Comparison of ENCODE assay signal across 1 cellular context in the genomic region with DNA sequence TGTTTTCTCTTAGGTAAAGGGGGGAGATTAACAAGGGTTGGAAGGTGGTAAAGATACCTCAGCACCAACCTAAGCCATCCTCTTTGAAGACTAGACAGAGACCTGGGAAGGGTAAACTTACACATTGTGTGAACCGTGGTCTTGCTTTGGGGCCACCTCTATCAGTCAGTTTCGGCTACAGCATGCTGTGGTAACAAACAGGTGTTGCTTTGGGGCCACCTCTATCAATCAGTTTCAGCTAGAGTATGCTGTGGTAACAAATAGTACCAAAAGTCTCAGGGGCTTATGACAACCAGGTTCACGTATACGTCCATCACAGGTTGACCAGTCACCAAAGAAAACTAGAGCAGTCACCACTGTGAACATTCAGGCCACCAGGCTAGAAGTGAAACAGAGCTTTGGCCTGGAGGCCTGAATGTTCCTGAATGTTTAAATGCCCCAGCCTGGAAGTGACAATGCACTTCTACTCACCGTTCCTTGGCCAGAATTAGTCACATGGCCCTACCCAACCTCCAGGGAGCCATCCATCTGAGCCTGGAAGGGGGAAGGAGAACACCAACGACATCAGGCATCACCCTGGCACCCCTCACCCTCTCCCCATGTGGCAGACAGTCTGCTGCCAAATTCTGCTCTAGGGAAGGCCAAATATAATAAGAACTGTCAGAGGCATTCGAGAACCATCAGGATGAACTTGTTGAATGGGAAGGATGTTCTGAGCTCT.
TF ChIP-seq lines count a peak whose summit lies in the region.

No MANE protein-coding gene starts in this region.

TF ChIP-seq in K562, 482 proteins besides CTCF, POLR2A, EP300 and RAD21 (continued from another document):
- TF ChIP-seq, protein P1, sequence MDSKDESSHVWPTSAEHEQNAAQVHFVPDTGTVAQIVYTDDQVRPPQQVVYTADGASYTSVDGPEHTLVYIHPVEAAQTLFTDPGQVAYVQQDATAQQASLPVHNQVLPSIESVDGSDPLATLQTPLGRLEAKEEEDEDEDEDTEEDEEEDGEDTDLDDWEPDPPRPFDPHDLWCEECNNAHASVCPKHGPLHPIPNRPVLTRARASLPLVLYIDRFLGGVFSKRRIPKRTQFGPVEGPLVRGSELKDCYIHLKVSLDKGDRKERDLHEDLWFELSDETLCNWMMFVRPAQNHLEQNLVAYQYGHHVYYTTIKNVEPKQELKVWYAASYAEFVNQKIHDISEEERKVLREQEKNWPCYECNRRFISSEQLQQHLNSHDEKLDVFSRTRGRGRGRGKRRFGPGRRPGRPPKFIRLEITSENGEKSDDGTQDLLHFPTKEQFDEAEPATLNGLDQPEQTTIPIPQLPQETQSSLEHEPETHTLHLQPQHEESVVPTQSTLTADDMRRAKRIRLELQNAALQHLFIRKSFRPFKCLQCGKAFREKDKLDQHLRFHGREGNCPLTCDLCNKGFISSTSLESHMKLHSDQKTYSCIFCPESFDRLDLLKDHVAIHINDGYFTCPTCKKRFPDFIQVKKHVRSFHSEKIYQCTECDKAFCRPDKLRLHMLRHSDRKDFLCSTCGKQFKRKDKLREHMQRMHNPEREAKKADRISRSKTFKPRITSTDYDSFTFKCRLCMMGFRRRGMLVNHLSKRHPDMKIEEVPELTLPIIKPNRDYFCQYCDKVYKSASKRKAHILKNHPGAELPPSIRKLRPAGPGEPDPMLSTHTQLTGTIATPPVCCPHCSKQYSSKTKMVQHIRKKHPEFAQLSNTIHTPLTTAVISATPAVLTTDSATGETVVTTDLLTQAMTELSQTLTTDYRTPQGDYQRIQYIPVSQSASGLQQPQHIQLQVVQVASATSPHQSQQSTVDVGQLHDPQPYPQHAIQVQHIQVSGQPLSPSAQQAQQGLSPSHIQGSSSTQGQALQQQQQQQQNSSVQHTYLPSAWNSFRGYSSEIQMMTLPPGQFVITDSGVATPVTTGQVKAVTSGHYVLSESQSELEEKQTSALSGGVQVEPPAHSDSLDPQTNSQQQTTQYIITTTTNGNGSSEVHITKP (IDR thresholded peaks at IDR 0.05; ENCODE audit: partially characterized antibody) = peak; percentile 57
- TF ChIP-seq SAFB (IDR thresholded peaks at IDR 0.05; ENCODE audit: borderline replicate concordance, low read depth, low read length) = no peak
- no peak for TF ChIP-seq ZNF668 (CRISPR knock-in tag; IDR thresholded peaks at IDR 0.05)
- TF ChIP-seq, protein P2, sequence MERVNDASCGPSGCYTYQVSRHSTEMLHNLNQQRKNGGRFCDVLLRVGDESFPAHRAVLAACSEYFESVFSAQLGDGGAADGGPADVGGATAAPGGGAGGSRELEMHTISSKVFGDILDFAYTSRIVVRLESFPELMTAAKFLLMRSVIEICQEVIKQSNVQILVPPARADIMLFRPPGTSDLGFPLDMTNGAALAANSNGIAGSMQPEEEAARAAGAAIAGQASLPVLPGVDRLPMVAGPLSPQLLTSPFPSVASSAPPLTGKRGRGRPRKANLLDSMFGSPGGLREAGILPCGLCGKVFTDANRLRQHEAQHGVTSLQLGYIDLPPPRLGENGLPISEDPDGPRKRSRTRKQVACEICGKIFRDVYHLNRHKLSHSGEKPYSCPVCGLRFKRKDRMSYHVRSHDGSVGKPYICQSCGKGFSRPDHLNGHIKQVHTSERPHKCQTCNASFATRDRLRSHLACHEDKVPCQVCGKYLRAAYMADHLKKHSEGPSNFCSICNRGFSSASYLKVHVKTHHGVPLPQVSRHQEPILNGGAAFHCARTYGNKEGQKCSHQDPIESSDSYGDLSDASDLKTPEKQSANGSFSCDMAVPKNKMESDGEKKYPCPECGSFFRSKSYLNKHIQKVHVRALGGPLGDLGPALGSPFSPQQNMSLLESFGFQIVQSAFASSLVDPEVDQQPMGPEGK (CRISPR knock-in tag; IDR thresholded peaks at IDR 0.05; ENCODE audit: borderline replicate concordance) = no peak
- TF ChIP-seq, protein P3, sequence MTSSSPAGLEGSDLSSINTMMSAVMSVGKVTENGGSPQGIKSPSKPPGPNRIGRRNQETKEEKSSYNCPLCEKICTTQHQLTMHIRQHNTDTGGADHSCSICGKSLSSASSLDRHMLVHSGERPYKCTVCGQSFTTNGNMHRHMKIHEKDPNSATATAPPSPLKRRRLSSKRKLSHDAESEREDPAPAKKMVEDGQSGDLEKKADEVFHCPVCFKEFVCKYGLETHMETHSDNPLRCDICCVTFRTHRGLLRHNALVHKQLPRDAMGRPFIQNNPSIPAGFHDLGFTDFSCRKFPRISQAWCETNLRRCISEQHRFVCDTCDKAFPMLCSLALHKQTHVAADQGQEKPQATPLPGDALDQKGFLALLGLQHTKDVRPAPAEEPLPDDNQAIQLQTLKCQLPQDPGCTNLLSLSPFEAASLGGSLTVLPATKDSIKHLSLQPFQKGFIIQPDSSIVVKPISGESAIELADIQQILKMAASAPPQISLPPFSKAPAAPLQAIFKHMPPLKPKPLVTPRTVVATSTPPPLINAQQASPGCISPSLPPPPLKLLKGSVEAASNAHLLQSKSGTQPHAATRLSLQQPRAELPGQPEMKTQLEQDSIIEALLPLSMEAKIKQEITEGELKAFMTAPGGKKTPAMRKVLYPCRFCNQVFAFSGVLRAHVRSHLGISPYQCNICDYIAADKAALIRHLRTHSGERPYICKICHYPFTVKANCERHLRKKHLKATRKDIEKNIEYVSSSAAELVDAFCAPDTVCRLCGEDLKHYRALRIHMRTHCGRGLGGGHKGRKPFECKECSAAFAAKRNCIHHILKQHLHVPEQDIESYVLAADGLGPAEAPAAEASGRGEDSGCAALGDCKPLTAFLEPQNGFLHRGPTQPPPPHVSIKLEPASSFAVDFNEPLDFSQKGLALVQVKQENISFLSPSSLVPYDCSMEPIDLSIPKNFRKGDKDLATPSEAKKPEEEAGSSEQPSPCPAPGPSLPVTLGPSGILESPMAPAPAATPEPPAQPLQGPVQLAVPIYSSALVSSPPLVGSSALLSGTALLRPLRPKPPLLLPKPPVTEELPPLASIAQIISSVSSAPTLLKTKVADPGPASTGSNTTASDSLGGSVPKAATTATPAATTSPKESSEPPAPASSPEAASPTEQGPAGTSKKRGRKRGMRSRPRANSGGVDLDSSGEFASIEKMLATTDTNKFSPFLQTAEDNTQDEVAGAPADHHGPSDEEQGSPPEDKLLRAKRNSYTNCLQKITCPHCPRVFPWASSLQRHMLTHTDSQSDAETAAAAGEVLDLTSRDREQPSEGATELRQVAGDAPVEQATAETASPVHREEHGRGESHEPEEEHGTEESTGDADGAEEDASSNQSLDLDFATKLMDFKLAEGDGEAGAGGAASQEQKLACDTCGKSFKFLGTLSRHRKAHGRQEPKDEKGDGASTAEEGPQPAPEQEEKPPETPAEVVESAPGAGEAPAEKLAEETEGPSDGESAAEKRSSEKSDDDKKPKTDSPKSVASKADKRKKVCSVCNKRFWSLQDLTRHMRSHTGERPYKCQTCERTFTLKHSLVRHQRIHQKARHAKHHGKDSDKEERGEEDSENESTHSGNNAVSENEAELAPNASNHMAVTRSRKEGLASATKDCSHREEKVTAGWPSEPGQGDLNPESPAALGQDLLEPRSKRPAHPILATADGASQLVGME (CRISPR knock-in tag; IDR thresholded peaks at IDR 0.05) = no peak
- no peak for TF ChIP-seq MAFG (tag; conservative IDR thresholded peaks at IDR 0.05)
- no peak for TF ChIP-seq SLC30A9 (CRISPR knock-in tag; IDR thresholded peaks at IDR 0.05)
